7 cellular contexts compared by ENCODE assay signal in the genomic region with DNA sequence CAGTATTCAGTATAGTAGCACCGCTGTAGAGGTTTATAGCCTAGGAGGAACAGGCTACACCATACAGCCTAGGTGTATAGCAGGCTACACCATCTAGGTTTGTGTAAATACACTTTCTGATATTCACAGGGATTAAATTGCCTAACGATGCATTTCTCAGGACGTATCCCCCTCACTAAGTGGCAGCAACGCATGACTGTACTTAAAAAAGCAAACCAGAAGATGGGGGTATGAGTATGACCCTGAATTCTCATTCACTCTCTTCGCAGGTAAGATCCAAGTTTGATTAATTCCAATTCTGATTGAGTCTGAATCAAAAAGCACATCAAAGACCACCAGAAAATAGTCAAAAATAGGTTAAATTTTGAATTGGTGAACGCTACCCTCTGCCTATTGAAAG. TPM values are rescaled to one million over a fixed set of nuclear protein-coding genes. Genes with fewer than 3 reads are reported as not detected.
DNase-seq lines count a peak whose midpoint lies in the region; ATAC-seq and TF ChIP-seq lines count a peak whose summit lies in the region.

No MANE protein-coding gene starts in this region.

- TF ChIP-seq RAD21 in SK-N-SH (IDR thresholded peaks at IDR 0.05; ENCODE audit: low read length): no peak

- DNase-seq in HFF-Myc (ENCODE audit: extremely low read depth, low read depth) (no peak), SK-N-SH (peak; percentile 15), foreskin fibroblast (peak in 1 of 2 donors; percentile 8), NCI-H187 treated with DMSO at 0.1 percent for 48 hours (lab: John Stamatoyannopoulos, UW) (no peak)
- no peak for DNase-seq in stimulated activated CD4-positive, alpha-beta T cell treated with anti-CD3 and anti-CD28 coated beads, Interleukin-4, amount 100 ng/mL, for 24 hours

- TF ChIP-seq CTCF in HFF-Myc (IDR thresholded peaks at IDR 0.05; ENCODE audit: low read depth, low read length, missing control alignments) (no peak), SK-N-SH (IDR thresholded peaks at IDR 0.05) (peak; percentile 21; the same call in 1 of the 2 replicates), foreskin fibroblast (IDR thresholded peaks at IDR 0.05; ENCODE audit: low read depth, low read length) (no peak)

- ATAC-seq in GM19328 (IDR thresholded peaks at IDR 0.05; ENCODE audit: unreplicated experiment): no peak

- peaks cover 22 to 27% of the 10 kb centered on the region in 2 experiments for H3K36me3 ChIP-seq in SK-N-SH (replicated peaks in 1 of 2; ENCODE audit: control insufficient read depth in 1 of 2, insufficient read depth in 2 of 2, low read length in 1 of 2)

- WGBS in SK-N-SH (ENCODE audit: low lambda C conversion rate): 14% methylated on average over 6 of the region's 6 CpGs

- H4K20me1 ChIP-seq in SK-N-SH (ENCODE audit: insufficient read depth): 0 out of 2 replicates have a peak, but pooled peaks cover 5% of the 10 kb centered on the region

- POLR2A ChIA-PET in SK-N-SH (lab: Yijun Ruan, JAX): no interaction called here

- H3K9ac ChIP-seq in SK-N-SH: peak overlapping the region; percentile 79; the same call in 1 of the 2 replicates

- CTCF ChIA-PET in SK-N-SH (lab: Yijun Ruan, JAX): no interaction called here

- peaks cover 58% of the 10 kb centered on the region for H3K79me2 ChIP-seq in SK-N-SH (ENCODE audit: insufficient read depth)

- peak overlapping the region; percentile 88 for H2AFZ ChIP-seq in SK-N-SH (ENCODE audit: low read depth)

- TF ChIP-seq EP300 in SK-N-SH (IDR thresholded peaks at IDR 0.05; ENCODE audit: borderline replicate concordance in 1 of 2, low read depth in 1 of 2, low read length in 1 of 2): no peak

- no peaks in the 10 kb centered on the region for H3K9me2 ChIP-seq in SK-N-SH

- no peaks in the 10 kb centered on the region for H3F3A ChIP-seq in SK-N-SH (replicated peaks; ENCODE audit: insufficient read depth)

- peak overlapping the region; percentile 87 for H3K4me2 ChIP-seq in SK-N-SH

- peaks cover 0 to 14% of the 10 kb centered on the region in 2 experiments; a peak in 2 of 4 replicates for H3K4me1 ChIP-seq in SK-N-SH (ENCODE audit: control insufficient read depth in 1 of 2, insufficient read depth in 2 of 2, low read depth in 1 of 2, low read length in 1 of 2)

- H3K27me3 ChIP-seq in SK-N-SH (ENCODE audit: insufficient read depth): no peaks in the 10 kb centered on the region

- no peaks in the 10 kb centered on the region for H3K9me3 ChIP-seq in SK-N-SH

- H3K4me3 ChIP-seq in HFF-Myc (replicated peaks; ENCODE audit: low read depth, low read length): peak overlapping the region; percentile 95
- H3K4me3 ChIP-seq in SK-N-SH (ENCODE audit: low read depth in 2 of 2, low read length in 1 of 2): peak overlapping the region; percentile 90 to 100
- peak overlapping the region; percentile 74 to 99 for H3K4me3 ChIP-seq in foreskin fibroblast (ENCODE audit: low read depth in 1 of 2, low read length in 2 of 2)
- peak overlapping the region; percentile 52 to 88 (median 67) for H3K4me3 ChIP-seq in skin epidermis

- H3K27ac ChIP-seq in SK-N-SH (ENCODE audit: low read depth in 2 of 2, low read length in 1 of 2): peak overlapping the region; percentile 28 to 59; a peak in 1 of 4 replicates
- H3K27ac ChIP-seq in skin epidermis: peak overlapping the region in 16 of 21 experiments; percentile 65 to 94 (median 86)

TF ChIP-seq in SK-N-SH, 30 proteins besides CTCF, POLR2A, EP300 and RAD21:
- TF ChIP-seq MEF2A (IDR thresholded peaks at IDR 0.05; ENCODE audit: borderline replicate concordance, low read depth): no peak
- TF ChIP-seq, protein P1, sequence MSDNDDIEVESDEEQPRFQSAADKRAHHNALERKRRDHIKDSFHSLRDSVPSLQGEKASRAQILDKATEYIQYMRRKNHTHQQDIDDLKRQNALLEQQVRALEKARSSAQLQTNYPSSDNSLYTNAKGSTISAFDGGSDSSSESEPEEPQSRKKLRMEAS (IDR thresholded peaks at IDR 0.05; ENCODE audit: low read depth): no peak
- no peak for TF ChIP-seq RFX5 (IDR thresholded peaks at IDR 0.05; ENCODE audit: low read length)
- no peak for TF ChIP-seq SIN3A (IDR thresholded peaks at IDR 0.05; ENCODE audit: borderline replicate concordance, low read depth, low read length)
- TF ChIP-seq MXI1 (IDR thresholded peaks at IDR 0.05; ENCODE audit: low read depth, low read length): no peak
- TF ChIP-seq JUND (IDR thresholded peaks at IDR 0.05): no peak
- TF ChIP-seq CHD2 (IDR thresholded peaks at IDR 0.05; ENCODE audit: low read length, partially characterized antibody): no peak
- no peak for TF ChIP-seq ELF1 (IDR thresholded peaks at IDR 0.05)
- TF ChIP-seq, protein P2, sequence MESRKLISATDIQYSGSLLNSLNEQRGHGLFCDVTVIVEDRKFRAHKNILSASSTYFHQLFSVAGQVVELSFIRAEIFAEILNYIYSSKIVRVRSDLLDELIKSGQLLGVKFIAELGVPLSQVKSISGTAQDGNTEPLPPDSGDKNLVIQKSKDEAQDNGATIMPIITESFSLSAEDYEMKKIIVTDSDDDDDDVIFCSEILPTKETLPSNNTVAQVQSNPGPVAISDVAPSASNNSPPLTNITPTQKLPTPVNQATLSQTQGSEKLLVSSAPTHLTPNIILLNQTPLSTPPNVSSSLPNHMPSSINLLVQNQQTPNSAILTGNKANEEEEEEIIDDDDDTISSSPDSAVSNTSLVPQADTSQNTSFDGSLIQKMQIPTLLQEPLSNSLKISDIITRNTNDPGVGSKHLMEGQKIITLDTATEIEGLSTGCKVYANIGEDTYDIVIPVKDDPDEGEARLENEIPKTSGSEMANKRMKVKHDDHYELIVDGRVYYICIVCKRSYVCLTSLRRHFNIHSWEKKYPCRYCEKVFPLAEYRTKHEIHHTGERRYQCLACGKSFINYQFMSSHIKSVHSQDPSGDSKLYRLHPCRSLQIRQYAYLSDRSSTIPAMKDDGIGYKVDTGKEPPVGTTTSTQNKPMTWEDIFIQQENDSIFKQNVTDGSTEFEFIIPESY (IDR thresholded peaks at IDR 0.05; ENCODE audit: borderline replicate concordance, low read depth): no peak
- TF ChIP-seq RCOR1 (IDR thresholded peaks at IDR 0.05; ENCODE audit: low read length): no peak
- TF ChIP-seq TCF12 (IDR thresholded peaks at IDR 0.05): no peak
- TF ChIP-seq GABPA (IDR thresholded peaks at IDR 0.05; ENCODE audit: low read depth): no peak
- no peak for TF ChIP-seq NRF1 (IDR thresholded peaks at IDR 0.05; ENCODE audit: low read depth, low read length)

RNA-seq across cellular contexts. Expression of gene ORC5, which starts 1.0 kb away (rescaled TPM):
- polyA plus RNA-seq in SK-N-SH (2012; rRNA removed): 4.1 and 4.7 TPM in 2 replicates
- 6.3 and 10.0 TPM in 2 replicates for polyA plus RNA-seq in SK-N-SH (2012; cell fraction: cytosol; rRNA removed)
- polyA plus RNA-seq in SK-N-SH (2012; cell fraction: nucleus; rRNA removed): 5.3 and 9.1 TPM in 2 replicates
